Comparison of ENCODE assay signal across 9 cellular contexts in the genomic region with DNA sequence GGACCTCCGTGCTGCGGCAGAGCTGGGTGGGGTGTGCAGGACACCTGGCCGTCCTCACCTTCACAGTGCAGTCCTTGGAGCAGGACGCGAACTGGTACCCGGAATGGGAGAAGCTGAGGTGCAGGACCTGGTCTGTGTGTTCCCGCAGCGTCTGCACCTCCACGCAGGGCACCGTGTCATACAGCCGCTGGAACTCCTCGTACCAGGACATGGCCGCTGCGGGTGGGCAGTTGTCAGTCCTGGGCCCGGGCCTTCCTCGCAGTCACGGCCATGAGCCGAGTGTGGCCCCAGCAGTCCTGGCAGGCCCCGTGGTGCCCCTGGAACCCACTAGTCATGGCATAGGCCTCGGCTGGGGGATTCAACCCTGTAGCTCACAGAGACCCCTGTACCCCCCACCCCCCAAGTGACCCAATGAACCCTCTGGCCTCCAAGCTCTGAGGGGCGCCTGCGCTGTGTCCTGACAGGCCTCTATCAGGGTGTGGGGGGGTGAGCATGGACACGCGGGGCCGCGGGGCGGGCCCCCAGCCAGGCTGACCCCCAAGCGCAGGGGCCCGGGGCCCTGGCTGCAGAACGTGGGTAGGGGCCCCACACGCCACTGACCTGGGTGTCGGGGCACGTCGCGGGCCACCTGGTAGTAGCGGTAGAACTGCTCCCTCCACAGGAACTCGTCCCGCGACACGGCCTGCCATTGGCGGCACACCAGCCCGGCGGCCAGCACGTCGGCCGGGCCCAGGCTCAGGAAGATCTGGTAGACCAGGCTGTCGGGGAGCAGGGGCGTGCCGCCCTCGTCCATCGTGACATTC. TPM values are rescaled to one million over a fixed set of nuclear protein-coding genes. Genes with fewer than 3 reads are reported as not detected.
DNase-seq lines count a peak whose midpoint lies in the region; ATAC-seq and TF ChIP-seq lines count a peak whose summit lies in the region.
"Had no signal": no experiment of that assay in that cellular context is flagged by ENCODE, and none has a peak within 500 bp of the region (broad histone marks: within the 10 kb centered on the region; RNA-seq: fewer than 3 reads in every experiment).

No MANE protein-coding gene starts in this region.

- peak; percentile 13 for ATAC-seq in GM18909 (IDR thresholded peaks at IDR 0.05; ENCODE audit: poor library complexity, unreplicated experiment)
- peak; percentile 21 for ATAC-seq in HG03378 (IDR thresholded peaks at IDR 0.05; ENCODE audit: unreplicated experiment)
- ATAC-seq in activated B cell treated with CpG ODN at 0.5 μM for 24 hours (ENCODE audit: low read depth), result peak; percentile 3
- ATAC-seq in omental fat pad (ENCODE audit: low FRiP score), result peak; percentile 0

- H3K36me3 Mint-ChIP-seq in activated B cell treated with CpG ODN at 0.5 μM for 24 hours (ENCODE audit: low read depth), result peaks cover 38% of the 10 kb centered on the region

- POLR2A ChIA-PET in BJ (lab: Charles Lee) (no interaction called here), activated B cell treated with CpG ODN at 0.5 μM for 24 hours (lab: Charles Lee) (interaction anchor here (0.6 to 1.7 kb wide), 9 partner anchors 41 to 480 kb away, joined by 3 to 9 read pairs (median 4); partner anchors contain the start of genes EDF1, EXD3, NOXA1 and PAXX)

- intact Hi-C loops in activated B cell treated with CpG ODN at 0.5 μM for 24 hours (cut with micrococcal nuclease) (loop anchor here (1.0 to 10.0 kb wide), 8 partner anchors 41 to 281 kb away; partner anchors contain the start of genes AJM1, CYSRT1, PAXX and PHPT1), esophagus squamous epithelium (cut with DNase I) (loop anchor here (5.0 to 10.0 kb wide), 2 partner anchors 84 to 89 kb away; partner anchors contain the start of genes ABCA2 and MAMDC4)

- H3K4me3 ChIP-seq in BJ (ENCODE audit: low read depth, low read length) (peak overlapping the region; percentile 96), esophagus squamous epithelium (peak overlapping the region; percentile 75 to 94 (median 87))

- no peak for TF ChIP-seq POLR2A in esophagus squamous epithelium (IDR thresholded peaks at IDR 0.05)

- peaks cover 9% of the 10 kb centered on the region for H3K4me1 Mint-ChIP-seq in activated B cell treated with CpG ODN at 0.5 μM for 24 hours

- DNase-seq in BJ (ENCODE audit: low read depth), result no peak
- no peak for DNase-seq in activated B cell treated with CpG ODN at 0.5 μM for 24 hours
- no peak for DNase-seq in esophagus squamous epithelium (lab: John Stamatoyannopoulos, UW)
- no peak for DNase-seq in omental fat pad (ENCODE audit: low spot score)
- DNase-seq in SKM-1 (lab: John Stamatoyannopoulos, UW; ENCODE audit: unreplicated experiment), result no peak
- DNase-seq in NCI-H1436 (lab: John Stamatoyannopoulos, UW), result no peak

- H3K4me3 Mint-ChIP-seq in activated B cell treated with CpG ODN at 0.5 μM for 24 hours, result peak overlapping the region; percentile 80

- no peaks in the 10 kb centered on the region for H3K9me3 ChIP-seq in esophagus squamous epithelium

- WGBS in esophagus squamous epithelium, 2 donors, result 0% methylated on average over 12 of the region's 51 CpGs; no CpG with 5 or more reads in 1 of the 2 donors

- H3K27me3 Mint-ChIP-seq in activated B cell treated with CpG ODN at 0.5 μM for 24 hours, result no peaks in the 10 kb centered on the region

- no peaks in the 10 kb centered on the region for H3K9me3 Mint-ChIP-seq in activated B cell treated with CpG ODN at 0.5 μM for 24 hours

- H3K27ac ChIP-seq in esophagus squamous epithelium, result peak overlapping the region; percentile 90 to 98 (median 96)

- peaks cover 17 to 50% (median 24%) of the 10 kb centered on the region in 3 donors for H3K4me1 ChIP-seq in esophagus squamous epithelium

- H3K27me3 ChIP-seq in BJ (ENCODE audit: control insufficient read depth, insufficient read depth, low read length) (no peaks in the 10 kb centered on the region), esophagus squamous epithelium (no peaks in the 10 kb centered on the region)

- H3K36me3 ChIP-seq in BJ (ENCODE audit: control insufficient read depth, insufficient read depth, low read length), result peaks cover 26% of the 10 kb centered on the region
- peaks cover 24 to 47% (median 31%) of the 10 kb centered on the region in 3 donors for H3K36me3 ChIP-seq in esophagus squamous epithelium

- TF ChIP-seq CTCF in BJ (IDR thresholded peaks at IDR 0.05; ENCODE audit: insufficient read depth, low read depth, low read length) (no peak), activated B cell treated with CpG ODN at 0.5 μM for 24 hours (IDR thresholded peaks at IDR 0.05) (no peak), esophagus squamous epithelium (IDR thresholded peaks at IDR 0.05) (no peak), omental fat pad (IDR thresholded peaks at IDR 0.05) (no peak)

- H3K27ac Mint-ChIP-seq in activated B cell treated with CpG ODN at 0.5 μM for 24 hours, result peak overlapping the region; percentile 63

- CTCF ChIA-PET in BJ (lab: Yijun Ruan, JAX) (interaction anchor here (0.6 to 1.5 kb wide), 8 partner anchors 11 to 92 kb away, joined by 3 to 8 read pairs (median 3); partner anchors contain the start of gene CLIC3), activated B cell treated with CpG ODN at 0.5 μM for 24 hours (lab: Charles Lee) (interaction anchor here (1.3 to 1.5 kb wide), 2 partner anchors 42 to 92 kb away, joined by 6 read pairs; no protein-coding TSS in a partner anchor)

RNA-seq across cellular contexts. Expression of gene FBXW5, which starts 1.0 kb away (rescaled TPM):
- 46.9 and 71.9 TPM in 2 replicates for polyA plus RNA-seq in BJ (2011; rRNA removed)
- polyA minus RNA-seq in BJ (2011; rRNA and poly(A)+ RNA removed), result 70.4 and 101 TPM in 2 replicates
- total RNA-seq in activated B cell treated with CpG ODN at 0.5 μM for 24 hours (81.5 and 82.1 TPM in 2 replicates), esophagus squamous epithelium (100 to 1,000 TPM; 146 to 210 (median 163) TPM), omental fat pad (100 to 1,000 TPM; 154 to 242 (median 185) TPM)

RNA-seq across cellular contexts. Expression of gene C8G, which starts 1.6 kb away (rescaled TPM):
- 0.48 and 0.60 TPM in 2 replicates for polyA plus RNA-seq in BJ (2011; rRNA removed)
- 0.62 TPM in 1 of 2 replicates, not detected in the other for polyA minus RNA-seq in BJ (2011; rRNA and poly(A)+ RNA removed)
- 0.69 and 3.4 TPM in 2 replicates for total RNA-seq in activated B cell treated with CpG ODN at 0.5 μM for 24 hours
- 1 to 10 TPM in 1 of 4 donors, not detected in 3; 1.6 TPM for total RNA-seq in esophagus squamous epithelium
- total RNA-seq in omental fat pad, result 1 to 10 TPM in 1 of 4 donors, not detected in 3; 4.3 TPM

RNA-seq across cellular contexts. Expression of gene LCN12, which starts 8.6 kb away (rescaled TPM):
- polyA plus RNA-seq in BJ (2011; rRNA removed), result 0.36 and 0.40 TPM in 2 replicates
- not detected in 2 replicates for polyA minus RNA-seq in BJ (2011; rRNA and poly(A)+ RNA removed)
- total RNA-seq in activated B cell treated with CpG ODN at 0.5 μM for 24 hours (2.4 TPM in 2 replicates), esophagus squamous epithelium (not detected), omental fat pad (under 1 TPM in 1 of 4 donors, not detected in 3; 0.46 TPM)
- total RNA-seq: SK-MEL-5 had no signal

RNA-seq across cellular contexts. Expression of gene PTGDS, which starts 33.8 kb away (rescaled TPM):
- polyA plus RNA-seq in BJ (2011; rRNA removed), result 0.31 and 0.58 TPM in 2 replicates
- polyA minus RNA-seq in BJ (2011; rRNA and poly(A)+ RNA removed), result 0.47 TPM in 1 of 2 replicates, not detected in the other
- not detected in 2 replicates for total RNA-seq in activated B cell treated with CpG ODN at 0.5 μM for 24 hours
- total RNA-seq in esophagus squamous epithelium, result 100 to 1,000 TPM in 1 of 4 donors, 1 to 10 TPM in 3; 1.7 to 208 (median 4.8) TPM
- 100 to 1,000 TPM in 2 of 4 donors, 10 to 100 TPM in 2; 76.9 to 173 (median 118) TPM for total RNA-seq in omental fat pad
- total RNA-seq: SK-MEL-5 had no signal

RNA-seq across cellular contexts. Expression of gene LCNL1, which starts 39.3 kb away (rescaled TPM):
- 0.01 and 0.06 TPM in 2 replicates for polyA plus RNA-seq in BJ (2011; rRNA removed)
- polyA minus RNA-seq in BJ (2011; rRNA and poly(A)+ RNA removed), result not detected in 2 replicates
- total RNA-seq in activated B cell treated with CpG ODN at 0.5 μM for 24 hours (not detected in 2 replicates), esophagus squamous epithelium (under 1 TPM in 1 of 4 donors, not detected in 3; 0.19 TPM), omental fat pad (under 1 TPM in 3 of 4 donors, not detected in 1; 0.28 to 0.47 (median 0.36) TPM)
- total RNA-seq: SK-MEL-5 had no signal
